ENCODE assay signal across 8 cellular contexts in genomic region chr20:35277531-35278395, GRCh38.
DNase-seq lines count a peak whose midpoint lies in the region; ATAC-seq and TF ChIP-seq lines count a peak whose summit lies in the region.

TSS of gene MMP24OS (minus strand) at chr20:35278122. CDS start at chr20:35277929, 193 bp downstream.

- no peak for TF ChIP-seq RAD21 in Ishikawa (IDR thresholded peaks at IDR 0.05; ENCODE audit: low read depth)

- H3K4me1 Mint-ChIP-seq in nephron progenitor cell = peaks cover 18% of the 10 kb centered on the region
- peaks cover 21% of the 10 kb centered on the region for H3K4me1 Mint-ChIP-seq in stimulated activated naive CD8-positive, alpha-beta T cell treated with anti-CD3 and anti-CD28 coated beads, Interleukin-15, Interleukin-2, amounts not matched to agents 100 ng/mL and 50 ng/mL, for 24 hours (ENCODE audit: low read depth)

- DNase-seq in DMS79 (lab: John Stamatoyannopoulos, UW) (peak; percentile 65), RPMI8226 (peak; percentile 92), fibroblast of the conjunctiva (ENCODE audit: low read depth) (peak; percentile 48), nephron progenitor cell (peak; percentile 93)
- peak; percentile 85 for DNase-seq in activated effector memory CD4-positive, alpha-beta T cell treated with Interleukin-2 at 50 U/mL for 16 hours

- H3K36me3 Mint-ChIP-seq in nephron progenitor cell (ENCODE audit: low read depth) = peaks cover 39% of the 10 kb centered on the region
- peaks cover 42% of the 10 kb centered on the region for H3K36me3 Mint-ChIP-seq in stimulated activated naive CD8-positive, alpha-beta T cell treated with anti-CD3 and anti-CD28 coated beads, Interleukin-15, Interleukin-2, amounts not matched to agents 100 ng/mL and 50 ng/mL, for 24 hours (ENCODE audit: low read depth)

- TF ChIP-seq EP300 in Ishikawa (IDR thresholded peaks at IDR 0.05; ENCODE audit: borderline replicate concordance) = no peak

- H3K4me3 Mint-ChIP-seq in nephron progenitor cell = peak within 1 kb of the TSS; percentile 94
- peak within 1 kb of the TSS; percentile 98 for H3K4me3 Mint-ChIP-seq in stimulated activated naive CD8-positive, alpha-beta T cell treated with anti-CD3 and anti-CD28 coated beads, Interleukin-15, Interleukin-2, amounts not matched to agents 100 ng/mL and 50 ng/mL, for 24 hours

- no peak for TF ChIP-seq CTCF in nephron progenitor cell (IDR thresholded peaks at IDR 0.05)

- H3K9me3 Mint-ChIP-seq in nephron progenitor cell = no peaks in the 10 kb centered on the region
- no peaks in the 10 kb centered on the region for H3K9me3 Mint-ChIP-seq in stimulated activated naive CD8-positive, alpha-beta T cell treated with anti-CD3 and anti-CD28 coated beads, Interleukin-15, Interleukin-2, amounts not matched to agents 100 ng/mL and 50 ng/mL, for 24 hours

- peak within 1 kb of the TSS; percentile 93 for H3K27ac Mint-ChIP-seq in nephron progenitor cell
- H3K27ac Mint-ChIP-seq in stimulated activated naive CD8-positive, alpha-beta T cell treated with anti-CD3 and anti-CD28 coated beads, Interleukin-15, Interleukin-2, amounts not matched to agents 100 ng/mL and 50 ng/mL, for 24 hours = peak within 1 kb of the TSS; percentile 98

- H3K27me3 Mint-ChIP-seq in nephron progenitor cell (ENCODE audit: low read depth, poor library complexity) = peaks cover 3% of the 10 kb centered on the region
- no peaks in the 10 kb centered on the region for H3K27me3 Mint-ChIP-seq in stimulated activated naive CD8-positive, alpha-beta T cell treated with anti-CD3 and anti-CD28 coated beads, Interleukin-15, Interleukin-2, amounts not matched to agents 100 ng/mL and 50 ng/mL, for 24 hours

- peak; percentile 72 for ATAC-seq in GM21528 (IDR thresholded peaks at IDR 0.05; ENCODE audit: low FRiP score, unreplicated experiment)

TF ChIP-seq in Ishikawa, 13 proteins besides CTCF, POLR2A, EP300 and RAD21:
- no peak for TF ChIP-seq YY1 (IDR thresholded peaks at IDR 0.05; ENCODE audit: low read depth)
- no peak for TF ChIP-seq NFIC (IDR thresholded peaks at IDR 0.05)
- no peak for TF ChIP-seq CEBPB (IDR thresholded peaks at IDR 0.05)
- no peak for TF ChIP-seq REST (IDR thresholded peaks at IDR 0.05; ENCODE audit: low read depth)
- peak; percentile 5; the same call in 1 of the 2 replicates for TF ChIP-seq TEAD4 (IDR thresholded peaks at IDR 0.05)
- peak; percentile 64 for TF ChIP-seq CREB1 (IDR thresholded peaks at IDR 0.05; ENCODE audit: low read depth)
- no peak for TF ChIP-seq FOXM1 (IDR thresholded peaks at IDR 0.05; ENCODE audit: borderline replicate concordance, low read depth)
- TF ChIP-seq TAF1 (IDR thresholded peaks at IDR 0.05; ENCODE audit: low read depth) = peak; percentile 57; the same call in 1 of the 2 replicates
- TF ChIP-seq TCF12 (IDR thresholded peaks at IDR 0.05; ENCODE audit: low read depth) = peak; percentile 19; the same call in 1 of the 2 replicates
- TF ChIP-seq ZBTB7A (IDR thresholded peaks at IDR 0.05; ENCODE audit: low read depth) = peak; percentile 90; the same call in 1 of the 2 replicates
- no peak for TF ChIP-seq EGR1 (IDR thresholded peaks at IDR 0.05)
- TF ChIP-seq, protein P1, sequence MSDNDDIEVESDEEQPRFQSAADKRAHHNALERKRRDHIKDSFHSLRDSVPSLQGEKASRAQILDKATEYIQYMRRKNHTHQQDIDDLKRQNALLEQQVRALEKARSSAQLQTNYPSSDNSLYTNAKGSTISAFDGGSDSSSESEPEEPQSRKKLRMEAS (IDR thresholded peaks at IDR 0.05) = no peak; the same call in 1 of the 2 replicates
- TF ChIP-seq, protein P2, sequence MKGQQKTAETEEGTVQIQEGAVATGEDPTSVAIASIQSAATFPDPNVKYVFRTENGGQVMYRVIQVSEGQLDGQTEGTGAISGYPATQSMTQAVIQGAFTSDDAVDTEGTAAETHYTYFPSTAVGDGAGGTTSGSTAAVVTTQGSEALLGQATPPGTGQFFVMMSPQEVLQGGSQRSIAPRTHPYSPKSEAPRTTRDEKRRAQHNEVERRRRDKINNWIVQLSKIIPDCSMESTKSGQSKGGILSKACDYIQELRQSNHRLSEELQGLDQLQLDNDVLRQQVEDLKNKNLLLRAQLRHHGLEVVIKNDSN (IDR thresholded peaks at IDR 0.05) = no peak

Comparison
In these comparisons a context has a peak if more than half of its experiments do, and no peak if none do; other contexts are left out.
1. Peak in every context shown above with its lines: DNase-seq and ATAC-seq.